10 cellular contexts compared by ENCODE assay signal in the genomic region with DNA sequence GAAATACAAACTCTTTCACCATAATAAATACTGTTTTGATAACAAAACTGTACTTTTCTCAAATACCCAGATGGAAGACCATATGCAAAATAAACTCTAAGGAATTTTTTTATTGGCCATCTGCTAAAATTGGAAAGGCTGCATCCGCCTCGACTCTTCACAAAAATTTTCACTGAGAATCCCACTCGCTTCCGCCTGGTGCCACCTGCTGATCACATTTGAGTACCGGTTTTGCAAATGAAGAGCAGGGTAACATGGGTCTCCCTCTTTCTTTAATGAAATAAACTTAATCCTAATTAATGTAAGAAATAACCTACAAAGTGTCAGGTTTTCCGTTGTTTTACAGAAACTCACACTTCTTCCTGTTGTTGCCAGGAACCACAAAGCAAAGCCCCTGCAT.
A peak's percentile ranks its signal among the peaks of the same experiment; 100 is the strongest.
DNase-seq lines count a peak whose midpoint lies in the region; ATAC-seq, FAIRE-seq and TF ChIP-seq lines count a peak whose summit lies in the region.
"Had no signal": no experiment of that assay in that cellular context is flagged by ENCODE, and none has a peak within 500 bp of the region (broad histone marks: within the 10 kb centered on the region; RNA-seq: fewer than 3 reads in every experiment).

No MANE protein-coding gene starts in this region.

- H3F3A ChIP-seq in Loucy (ENCODE audit: low read depth), result no peaks in the 10 kb centered on the region

- H3K4me1 ChIP-seq in Loucy (ENCODE audit: insufficient read depth, low read length, poor library complexity, severe bottlenecking), result no peaks in the 10 kb centered on the region

- ATAC-seq in GM18519 (IDR thresholded peaks at IDR 0.05; ENCODE audit: low FRiP score, unreplicated experiment) (no peak), HG02610 (IDR thresholded peaks at IDR 0.05; ENCODE audit: unreplicated experiment) (no peak)

- H3K36me3 Mint-ChIP-seq in nephron progenitor cell (ENCODE audit: low read depth), result no peaks in the 10 kb centered on the region

- no peaks in the 10 kb centered on the region for H4K20me1 ChIP-seq in Loucy (ENCODE audit: insufficient read depth, low read length, poor library complexity, severe bottlenecking)

- no peak overlapping the region for H3K4me2 ChIP-seq in Loucy (ENCODE audit: low read depth, low read length, poor library complexity, severe bottlenecking)

- H3K27ac ChIP-seq in C4-2B, result no peak overlapping the region

- no peaks in the 10 kb centered on the region for H3K9me3 Mint-ChIP-seq in nephron progenitor cell

- H3K27me3 ChIP-seq in Loucy (ENCODE audit: insufficient read depth, low read length, poor library complexity, severe bottlenecking), result no peaks in the 10 kb centered on the region

- no peak for TF ChIP-seq POLR2A in GM12891 (IDR thresholded peaks at IDR 0.05; ENCODE audit: low read depth, low read length)

- H3K4me3 ChIP-seq in Loucy (ENCODE audit: low read length, poor library complexity, severe bottlenecking), result no peak overlapping the region

- H3K79me2 ChIP-seq in Loucy (ENCODE audit: insufficient read depth, low read length), result no peaks in the 10 kb centered on the region

- no peaks in the 10 kb centered on the region for H3K9me3 ChIP-seq in Loucy (ENCODE audit: insufficient read depth, low read depth, low read length)

- H3K27ac Mint-ChIP-seq in nephron progenitor cell, result no peak overlapping the region

- no peak for FAIRE-seq in GM12891 (lab: Jason Lieb, UNC)

- no peaks in the 10 kb centered on the region for H3K36me3 ChIP-seq in Loucy (ENCODE audit: insufficient read depth, low read length)

- DNase-seq in dermis blood vessel endothelial cell (peak; percentile 41), nephron progenitor cell (no peak), OCI-M2 (lab: John Stamatoyannopoulos, UW; ENCODE audit: unreplicated experiment) (no peak), GM12891 (ENCODE audit: insufficient read length, low spot score) (no peak)
- DNase-seq: aorta, DMS53 had no signal

- H3K9me2 ChIP-seq in Loucy (replicated peaks; ENCODE audit: low read depth, low read length), result no peaks in the 10 kb centered on the region

- TF ChIP-seq CTCF in C4-2B (conservative IDR thresholded peaks at IDR 0.05), result peak; percentile 28
- TF ChIP-seq CTCF in Loucy (conservative IDR thresholded peaks at IDR 0.05; ENCODE audit: low read length), result peak; percentile 53
- peak; percentile 29 for TF ChIP-seq CTCF in nephron progenitor cell (IDR thresholded peaks at IDR 0.05)

- no peak overlapping the region for H3K4me3 Mint-ChIP-seq in nephron progenitor cell

- no peaks in the 10 kb centered on the region for H3K4me1 Mint-ChIP-seq in nephron progenitor cell

- no peak overlapping the region for H2AFZ ChIP-seq in Loucy (ENCODE audit: low read length)

- H3K9ac ChIP-seq in Loucy (ENCODE audit: low read depth, low read length, poor library complexity, severe bottlenecking), result no peak overlapping the region

- H3K27me3 Mint-ChIP-seq in nephron progenitor cell (ENCODE audit: low read depth, poor library complexity), result peaks cover 46% of the 10 kb centered on the region

TF ChIP-seq in GM12891, 5 proteins besides CTCF, POLR2A, EP300 and RAD21:
- TF ChIP-seq TAF1 (IDR thresholded peaks at IDR 0.05; ENCODE audit: low read depth, low read length) (no peak), POLR2AphosphoS5 (IDR thresholded peaks at IDR 0.05; ENCODE audit: low read depth, low read length) (no peak), POU2F2 (IDR thresholded peaks at IDR 0.05; ENCODE audit: low read depth, low read length) (no peak), SPI1 (IDR thresholded peaks at IDR 0.05; ENCODE audit: low read depth, low read length) (no peak), PAX5 (IDR thresholded peaks at IDR 0.05; ENCODE audit: insufficient read depth, low read length, severe bottlenecking) (no peak)
